14 cellular contexts compared by ENCODE assay signal in genomic region chr3:84601303-84601702, GRCh38.
DNase-seq lines count a peak whose midpoint lies in the region; TF ChIP-seq lines count a peak whose summit lies in the region.
"Had no signal": no experiment of that assay in that cellular context is flagged by ENCODE, and none has a peak within 500 bp of the region (broad histone marks: within the 10 kb centered on the region; RNA-seq: fewer than 3 reads in every experiment).

No MANE protein-coding gene starts in this region.

- H3K27me3 ChIP-seq in WERI-Rb-1 (ENCODE audit: insufficient read depth, low read depth, severe bottlenecking) (no peaks in the 10 kb centered on the region), esophagus squamous epithelium (no peaks in the 10 kb centered on the region)
- H3K27me3 ChIP-seq: brain microvascular endothelial cell had no signal

- peak; percentile 3 for DNase-seq in NCI-H2029 (lab: John Stamatoyannopoulos, UW)
- no peak for DNase-seq in NCI-H2029 treated with DMSO at 0.1 percent for 48 hours (lab: John Stamatoyannopoulos, UW)
- peak; percentile 75 for DNase-seq in NCI-H2171 (lab: John Stamatoyannopoulos, UW)
- DNase-seq in WERI-Rb-1: no peak
- DNase-seq in non-pigmented ciliary epithelial cell (ENCODE audit: low read depth): peak; percentile 28
- no peak for DNase-seq in esophagus squamous epithelium (lab: John Stamatoyannopoulos, UW)
- DNase-seq in occipital lobe (lab: John Stamatoyannopoulos, UW): no peak
- no peak for DNase-seq in GM03348 (ENCODE audit: low spot score)
- DNase-seq: activated CD4-positive, alpha-beta memory T cell treated with anti-CD3 and anti-CD28 coated beads, Interleukin-2, amount 10 ng/mL, durations not matched to agents 7 days and 5 days; activated gamma-delta T cell; brain microvascular endothelial cell; lower lobe of right lung; T-helper 9 cell had no signal

- H3K9me3 ChIP-seq in WERI-Rb-1 (ENCODE audit: severe bottlenecking) (no peaks in the 10 kb centered on the region), esophagus squamous epithelium (no peaks in the 10 kb centered on the region)
- H3K9me3 ChIP-seq: lower lobe of right lung had no signal

- H3K27ac ChIP-seq in WERI-Rb-1: peak overlapping the region; percentile 39
- H3K27ac ChIP-seq in esophagus squamous epithelium: no peak overlapping the region
- H3K27ac ChIP-seq: brain microvascular endothelial cell, lower lobe of right lung, parathyroid adenoma had no signal

- no peak overlapping the region for H3K4me3 ChIP-seq in WERI-Rb-1 (ENCODE audit: low read depth, low read length)
- H3K4me3 ChIP-seq in esophagus squamous epithelium: no peak overlapping the region
- H3K4me3 ChIP-seq: lower lobe of right lung had no signal

- TF ChIP-seq POLR2A in esophagus squamous epithelium (IDR thresholded peaks at IDR 0.05): no peak

- no peak for TF ChIP-seq CTCF in WERI-Rb-1 (IDR thresholded peaks at IDR 0.05; ENCODE audit: low read depth, low read length)
- TF ChIP-seq CTCF in esophagus squamous epithelium (IDR thresholded peaks at IDR 0.05): no peak

- WGBS in esophagus squamous epithelium, 2 donors: 22 to 38% methylated on average over 2 of the region's 2 CpGs

- H3K36me3 ChIP-seq in WERI-Rb-1 (no peaks in the 10 kb centered on the region), esophagus squamous epithelium (no peaks in the 10 kb centered on the region)
- H3K36me3 ChIP-seq: brain microvascular endothelial cell, lower lobe of right lung had no signal

- no peaks in the 10 kb centered on the region for H3K4me1 ChIP-seq in esophagus squamous epithelium
- H3K4me1 ChIP-seq: lower lobe of right lung, parathyroid adenoma had no signal

- intact Hi-C loops in esophagus squamous epithelium (cut with DNase I): no loop called here

Comparison
In these comparisons a context has a peak if more than half of its experiments do, and no peak if none do; other contexts are left out.
1. DNase-seq: peak in NCI-H2029 (single experiment), NCI-H2171 (single experiment) and non-pigmented ciliary epithelial cell (single experiment); none in NCI-H2029 treated with DMSO at 0.1 percent for 48 hours (single experiment), WERI-Rb-1 (single experiment), esophagus squamous epithelium (single experiment), occipital lobe (single experiment) and GM03348 (single experiment).